9 cellular contexts compared by ENCODE assay signal in genomic region chr12:41190360-41190759, GRCh38. TPM values are rescaled to one million over a fixed set of nuclear protein-coding genes. Genes with fewer than 3 reads are reported as not detected.
DNase-seq lines count a peak whose midpoint lies in the region; ATAC-seq and TF ChIP-seq lines count a peak whose summit lies in the region.
"Had no signal": no experiment of that assay in that cellular context is flagged by ENCODE, and none has a peak within 500 bp of the region (broad histone marks: within the 10 kb centered on the region; RNA-seq: fewer than 3 reads in every experiment).

No MANE protein-coding gene starts in this region.

- TF ChIP-seq CTCF in endodermal cell (conservative IDR thresholded peaks at IDR 0.05) = peak; percentile 78
- peak; percentile 25 for TF ChIP-seq CTCF in osteoblast (IDR thresholded peaks at IDR 0.05; ENCODE audit: extremely low read depth, low read depth, low read length)

- H3K4me3 Mint-ChIP-seq in endodermal cell = no peak overlapping the region
- H3K4me3 Mint-ChIP-seq: activated naive CD8-positive, alpha-beta T cell treated with anti-CD3 and anti-CD28 coated beads, Interleukin-2, amount 10 ng/mL, durations not matched to agents 7 days and 5 days had no signal

- H3K9me3 ChIP-seq in endodermal cell (ENCODE audit: control insufficient read depth, low read length) = no peaks in the 10 kb centered on the region
- no peaks in the 10 kb centered on the region for H3K9me3 ChIP-seq in osteoblast (ENCODE audit: low read depth, low read length)

- no peaks in the 10 kb centered on the region for H3K36me3 ChIP-seq in endodermal cell (ENCODE audit: control insufficient read depth, insufficient read depth, low read length)
- no peaks in the 10 kb centered on the region for H3K36me3 ChIP-seq in osteoblast (ENCODE audit: insufficient read depth, low read length)

- H3K27me3 ChIP-seq in endodermal cell (ENCODE audit: control insufficient read depth, insufficient read depth, low read length, poor library complexity, severe bottlenecking) (peaks cover 40% of the 10 kb centered on the region), osteoblast (ENCODE audit: insufficient read depth, low read length) (peaks cover 29% of the 10 kb centered on the region)

- H3K4me1 ChIP-seq in endodermal cell (ENCODE audit: control insufficient read depth, insufficient read depth, low read length) (peaks cover 3% of the 10 kb centered on the region), osteoblast (ENCODE audit: insufficient read depth, low read length) (no peaks in the 10 kb centered on the region)

- DNase-seq in GM03348 (ENCODE audit: low spot score) = peak; percentile 5
- DNase-seq in NCI-H2171 treated with DMSO at 0.1 percent for 48 hours (lab: John Stamatoyannopoulos, UW) = peak; percentile 72
- peak; percentile 65 for DNase-seq in endodermal cell
- peak; percentile 47 for DNase-seq in osteoblast (ENCODE audit: insufficient read length, low spot score, missing footprints)
- no peak for DNase-seq in NCI-H2227 (lab: John Stamatoyannopoulos, UW; ENCODE audit: unreplicated experiment)
- DNase-seq in stimulated activated CD4-positive, alpha-beta T cell treated with anti-CD3 and anti-CD28 coated beads, Interleukin-2, amount 100 ng/mL, for 48 hours = no peak
- DNase-seq in mesenteric fat pad (ENCODE audit: low spot score) = no peak
- DNase-seq: activated naive CD8-positive, alpha-beta T cell treated with anti-CD3 and anti-CD28 coated beads, Interleukin-2, amount 10 ng/mL, durations not matched to agents 7 days and 5 days had no signal

- H3K9ac ChIP-seq in endodermal cell (ENCODE audit: extremely low read depth, low read length, poor library complexity, severe bottlenecking) = no peak overlapping the region

- ATAC-seq in HG03378 (IDR thresholded peaks at IDR 0.05; ENCODE audit: unreplicated experiment) = no peak

- no peaks in the 10 kb centered on the region for H3K36me3 Mint-ChIP-seq in endodermal cell (ENCODE audit: low read depth)

- 17 to 22% methylated on average over 1 to 4 of the region's 4 CpGs for WGBS in endodermal cell (ENCODE audit: insufficient coverage in 1 of 2, insufficient read length in 1 of 2), 2 experiments

- H3K9me3 Mint-ChIP-seq in endodermal cell = no peaks in the 10 kb centered on the region
- H3K9me3 Mint-ChIP-seq: activated naive CD8-positive, alpha-beta T cell treated with anti-CD3 and anti-CD28 coated beads, Interleukin-2, amount 10 ng/mL, durations not matched to agents 7 days and 5 days had no signal

- H3K4me1 Mint-ChIP-seq in endodermal cell = peaks cover 5% of the 10 kb centered on the region

- no peak overlapping the region for H3K4me2 ChIP-seq in osteoblast (ENCODE audit: insufficient read depth, low read length)

- no peak overlapping the region for H3K27ac ChIP-seq in endodermal cell (ENCODE audit: low read depth, low read length)
- no peak overlapping the region for H3K27ac ChIP-seq in osteoblast (ENCODE audit: low read depth, low read length)

- H3K27me3 Mint-ChIP-seq in endodermal cell (ENCODE audit: insufficient read depth) = peaks cover 51% of the 10 kb centered on the region

- no peaks in the 10 kb centered on the region for H4K20me1 ChIP-seq in osteoblast (ENCODE audit: insufficient read depth, low read length)

- H3K27ac Mint-ChIP-seq in endodermal cell = no peak overlapping the region

- no peaks in the 10 kb centered on the region for H3K79me2 ChIP-seq in osteoblast (ENCODE audit: insufficient read depth, low read length)

- H3K4me3 ChIP-seq in endodermal cell (ENCODE audit: low read length) (no peak overlapping the region), osteoblast (ENCODE audit: insufficient read depth, low read length) (no peak overlapping the region)

- no peak overlapping the region for H2AFZ ChIP-seq in osteoblast (ENCODE audit: low read length)

RNA-seq across cellular contexts. Expression of gene PDZRN4, which starts 2.2 kb away (rescaled TPM):
- total RNA-seq in endodermal cell = 1 to 10 TPM; 1.6 to 1.9 TPM
- polyA plus RNA-seq in endodermal cell (2013, experiment 1 of 2) = 3.0 TPM
- polyA plus RNA-seq in endodermal cell (2013, experiment 2 of 2) = 3.4 TPM
- not detected in 2 replicates for total RNA-seq in osteoblast
- total RNA-seq in mesenteric fat pad = not detected
- total RNA-seq: activated naive CD8-positive, alpha-beta T cell treated with anti-CD3 and anti-CD28 coated beads, Interleukin-2, amount 10 ng/mL, durations not matched to agents 7 days and 5 days had no signal

Comparison
In these comparisons a context has a peak if more than half of its experiments do, and no peak if none do; other contexts are left out.
1. DNase-seq: peak in GM03348 (single experiment), NCI-H2171 treated with DMSO at 0.1 percent for 48 hours (single experiment), endodermal cell (single experiment) and osteoblast (single experiment); none in NCI-H2227 (single experiment), stimulated activated CD4-positive, alpha-beta T cell treated with anti-CD3 and anti-CD28 coated beads, Interleukin-2, amount 100 ng/mL, for 48 hours (0 of 2) and mesenteric fat pad (single experiment).